8 cellular contexts compared by ENCODE assay signal in genomic region chr7:151080091-151080521, GRCh38. TPM values are rescaled to one million over a fixed set of nuclear protein-coding genes. Genes with fewer than 3 reads are reported as not detected.
A peak's percentile ranks its signal among the peaks of the same experiment; 100 is the strongest.
DNase-seq lines count a peak whose midpoint lies in the region; TF ChIP-seq lines count a peak whose summit lies in the region.

No MANE protein-coding gene starts in this region.

- H3K4me3 Mint-ChIP-seq in HFFc6 (peak overlapping the region; percentile 90), endothelial cell (ENCODE audit: unreplicated experiment) (peak overlapping the region; percentile 94)

- H3K27ac Mint-ChIP-seq in HFFc6: peak overlapping the region; percentile 83
- H3K27ac Mint-ChIP-seq in endothelial cell (ENCODE audit: unreplicated experiment): no peak overlapping the region

- peaks cover 46% of the 10 kb centered on the region for H3K4me1 Mint-ChIP-seq in HFFc6 (ENCODE audit: low read depth)
- peaks cover 24% of the 10 kb centered on the region for H3K4me1 Mint-ChIP-seq in endothelial cell (ENCODE audit: unreplicated experiment)

- no peak for TF ChIP-seq CTCF in HFFc6 (IDR thresholded peaks at IDR 0.05)
- TF ChIP-seq CTCF in endothelial cell (IDR thresholded peaks at IDR 0.05; ENCODE audit: unreplicated experiment): no peak

- H3K9me3 Mint-ChIP-seq in HFFc6 (no peaks in the 10 kb centered on the region), endothelial cell (ENCODE audit: unreplicated experiment) (no peaks in the 10 kb centered on the region)

- DNase-seq in DMS53 treated with DMSO at 0.1 percent for 48 hours (lab: John Stamatoyannopoulos, UW; ENCODE audit: unreplicated experiment) (peak; percentile 27), HFFc6 (peak; percentile 44), RPMI7951 (ENCODE audit: low read depth) (peak; percentile 33), endothelial cell (ENCODE audit: low spot score) (no peak), myocyte (ENCODE audit: low read depth) (peak; percentile 43), foreskin melanocyte (no peak), NOMO-1 treated with DMSO at 0.1 percent for 48 hours (lab: John Stamatoyannopoulos, UW; ENCODE audit: unreplicated experiment) (no peak), retina (no peak)

- H3K27me3 Mint-ChIP-seq in HFFc6 (ENCODE audit: insufficient read depth): peaks cover 3% of the 10 kb centered on the region
- H3K27me3 Mint-ChIP-seq in endothelial cell (ENCODE audit: unreplicated experiment): peaks cover 19% of the 10 kb centered on the region

- H3K36me3 Mint-ChIP-seq in HFFc6 (ENCODE audit: low read depth): peaks cover 15% of the 10 kb centered on the region; the same call in 1 of the 2 replicates
- peaks cover 19% of the 10 kb centered on the region for H3K36me3 Mint-ChIP-seq in endothelial cell (ENCODE audit: low read depth, unreplicated experiment)

RNA-seq across cellular contexts. Expression of gene FASTK, which starts 0.5 kb away (rescaled TPM):
- total RNA-seq in HFFc6 (2021; fragmentation: NEBNext Ultra II Directional; extraction: Animal tissue kit (Norgen Biotek cat#: 25700)): 10 to 100 TPM; 83.8 to 97.0 (median 92.4) TPM
- total RNA-seq in RPMI7951 (2014; rRNA removed; shearing (Covaris generic)): 61.3 and 66.5 TPM in 2 replicates
- 68.0 TPM for total RNA-seq in endothelial cell (ENCODE audit: unreplicated experiment)
- 177 and 198 TPM in 2 replicates for total RNA-seq in myocyte
- 156 TPM for polyA plus RNA-seq in myocyte (2012)

RNA-seq across cellular contexts. Expression of gene TMUB1, which starts 3.2 kb away (rescaled TPM):
- 10 to 100 TPM; 44.0 to 57.8 (median 51.9) TPM for total RNA-seq in HFFc6 (2021; fragmentation: NEBNext Ultra II Directional; extraction: Animal tissue kit (Norgen Biotek cat#: 25700))
- 31.8 and 36.6 TPM in 2 replicates for total RNA-seq in RPMI7951 (2014; rRNA removed; shearing (Covaris generic))
- total RNA-seq in endothelial cell (ENCODE audit: unreplicated experiment): 40.8 TPM
- 59.9 and 60.7 TPM in 2 replicates for total RNA-seq in myocyte
- polyA plus RNA-seq in myocyte (2012): 57.5 TPM

RNA-seq across cellular contexts. Expression of gene AGAP3, which starts 6.2 kb away (rescaled TPM):
- 100 to 1,000 TPM in 1 of 6 experiments, 10 to 100 TPM in 5; 73.3 to 104 (median 82.2) TPM for total RNA-seq in HFFc6 (2021; fragmentation: NEBNext Ultra II Directional; extraction: Animal tissue kit (Norgen Biotek cat#: 25700))
- total RNA-seq in RPMI7951 (2014; rRNA removed; shearing (Covaris generic)): 26.5 and 32.7 TPM in 2 replicates
- total RNA-seq in endothelial cell (ENCODE audit: unreplicated experiment): 206 TPM
- 110 and 115 TPM in 2 replicates for total RNA-seq in myocyte
- 193 TPM for polyA plus RNA-seq in myocyte (2012)

RNA-seq across cellular contexts. Expression of gene SLC4A2, which starts 20.7 kb away (rescaled TPM):
- 100 to 1,000 TPM; 153 to 188 (median 164) TPM for total RNA-seq in HFFc6 (2021; fragmentation: NEBNext Ultra II Directional; extraction: Animal tissue kit (Norgen Biotek cat#: 25700))
- 60.3 and 64.9 TPM in 2 replicates for total RNA-seq in RPMI7951 (2014; rRNA removed; shearing (Covaris generic))
- 115 TPM for total RNA-seq in endothelial cell (ENCODE audit: unreplicated experiment)
- 516 and 662 TPM in 2 replicates for total RNA-seq in myocyte
- 681 TPM for polyA plus RNA-seq in myocyte (2012)

RNA-seq across cellular contexts. Expression of gene CDK5, which starts 22.4 kb away (rescaled TPM):
- total RNA-seq in HFFc6 (2021; fragmentation: NEBNext Ultra II Directional; extraction: Animal tissue kit (Norgen Biotek cat#: 25700)): 10 to 100 TPM; 31.3 to 37.3 (median 33.4) TPM
- 41.3 and 57.0 TPM in 2 replicates for total RNA-seq in RPMI7951 (2014; rRNA removed; shearing (Covaris generic))
- total RNA-seq in endothelial cell (ENCODE audit: unreplicated experiment) (26.7 TPM), myocyte (34.0 TPM in 2 replicates)
- polyA plus RNA-seq in myocyte (2012): 74.5 TPM

Comparison
In these comparisons a context has a peak if more than half of its experiments do, and no peak if none do; other contexts are left out.
1. DNase-seq: peak in DMS53 treated with DMSO at 0.1 percent for 48 hours (single experiment), HFFc6 (single experiment), RPMI7951 (single experiment) and myocyte (single experiment); none in endothelial cell (single experiment), foreskin melanocyte (single experiment), NOMO-1 treated with DMSO at 0.1 percent for 48 hours (single experiment) and retina (single experiment).